Comparison of ENCODE assay signal across 31 cellular contexts in genomic region chr16:82049484-82049883, GRCh38. TPM values are rescaled to one million over a fixed set of nuclear protein-coding genes. Genes with fewer than 3 reads are reported as not detected.
"Had no signal": no experiment of that assay in that cellular context is flagged by ENCODE, and none has a peak within 500 bp of the region (broad histone marks: within the 10 kb centered on the region; RNA-seq: fewer than 3 reads in every experiment).

No MANE protein-coding gene starts in this region.

- H3K27ac ChIP-seq: colonic mucosa, epithelial cell of prostate, esophagus muscularis mucosa, foreskin keratinocyte, gastroesophageal sphincter, heart left ventricle, lower lobe of right lung, neutrophil, parathyroid adenoma, psoas muscle, spleen, thyroid gland had no signal

- H3K79me2 ChIP-seq: parathyroid adenoma had no signal

- H3K9ac ChIP-seq: parathyroid adenoma had no signal

- H3K27ac Mint-ChIP-seq: dendritic cell treated with granulocyte-macrophage colony-stimulating factor and Interleukin-4, amounts not matched to agents 40 ng/mL and 50 ng/mL, for 4 days; endodermal cell; memory B cell; natural killer cell; stimulated activated naive B cell treated with anti-CD40 and anti-IgM and Interleukin-4, amounts not matched to agents 10 μg/mL and 1 μg/mL and 100 μg/mL, for 72 hours; stimulated activated naive CD8-positive, alpha-beta T cell treated with anti-CD3 and anti-CD28 coated beads, Interleukin-15, Interleukin-2, amounts not matched to agents 100 ng/mL and 50 ng/mL, for 24 hours; type B pancreatic cell had no signal

- H2AFZ ChIP-seq: parathyroid adenoma had no signal

- H3K27me3 ChIP-seq: colonic mucosa, esophagus muscularis mucosa, foreskin keratinocyte, thyroid gland had no signal

- H3K36me3 Mint-ChIP-seq: memory B cell; natural killer cell; stimulated activated naive B cell treated with anti-CD40 and anti-IgM and Interleukin-4, amounts not matched to agents 10 μg/mL and 1 μg/mL and 100 μg/mL, for 72 hours; type B pancreatic cell had no signal

- H3K4me3 Mint-ChIP-seq: central memory CD8-positive, alpha-beta T cell; dendritic cell treated with granulocyte-macrophage colony-stimulating factor and Interleukin-4, amounts not matched to agents 40 ng/mL and 50 ng/mL, for 4 days; endodermal cell; memory B cell; natural killer cell; stimulated activated naive B cell treated with anti-CD40 and anti-IgM and Interleukin-4, amounts not matched to agents 10 μg/mL and 1 μg/mL and 100 μg/mL, for 72 hours; stimulated activated naive CD8-positive, alpha-beta T cell treated with anti-CD3 and anti-CD28 coated beads, Interleukin-15, Interleukin-2, amounts not matched to agents 100 ng/mL and 50 ng/mL, for 24 hours; type B pancreatic cell had no signal

- H3K4me1 ChIP-seq: colonic mucosa, esophagus muscularis mucosa, foreskin keratinocyte, gastroesophageal sphincter, heart left ventricle, parathyroid adenoma, psoas muscle, spleen had no signal

- H3K9me3 Mint-ChIP-seq: central memory CD8-positive, alpha-beta T cell; dendritic cell treated with granulocyte-macrophage colony-stimulating factor and Interleukin-4, amounts not matched to agents 40 ng/mL and 50 ng/mL, for 4 days; endodermal cell; memory B cell; natural killer cell; stimulated activated naive B cell treated with anti-CD40 and anti-IgM and Interleukin-4, amounts not matched to agents 10 μg/mL and 1 μg/mL and 100 μg/mL, for 72 hours; stimulated activated naive CD8-positive, alpha-beta T cell treated with anti-CD3 and anti-CD28 coated beads, Interleukin-15, Interleukin-2, amounts not matched to agents 100 ng/mL and 50 ng/mL, for 24 hours; type B pancreatic cell had no signal

- H3K4me1 Mint-ChIP-seq: central memory CD8-positive, alpha-beta T cell; memory B cell; natural killer cell; stimulated activated naive B cell treated with anti-CD40 and anti-IgM and Interleukin-4, amounts not matched to agents 10 μg/mL and 1 μg/mL and 100 μg/mL, for 72 hours had no signal

- H3K9me3 ChIP-seq: colonic mucosa, esophagus muscularis mucosa, gastroesophageal sphincter, heart left ventricle, lower lobe of right lung, neutrophil, psoas muscle, spleen, thyroid gland had no signal

- H3K4me3 ChIP-seq: colonic mucosa, esophagus muscularis mucosa, gastroesophageal sphincter, heart left ventricle, lower lobe of right lung, psoas muscle, skin epidermis, spleen, thyroid gland had no signal

- ATAC-seq: foreskin keratinocyte; gastroesophageal sphincter; heart left ventricle; left ventricle myocardium superior; lower lobe of right lung; natural killer cell; psoas muscle; right cardiac atrium; stimulated activated naive B cell treated with anti-CD40 and anti-IgM and Interleukin-4, amounts not matched to agents 10 μg/mL and 1 μg/mL and 100 μg/mL, for 72 hours had no signal

- DNase-seq: colonic mucosa; effector CD8-positive, alpha-beta T cell; endodermal cell; foreskin keratinocyte; heart left ventricle; hippocampal formation; kidney glomerular epithelial cell; left ventricle myocardium superior; lower lobe of right lung; natural killer cell; psoas muscle; right cardiac atrium; spleen; stimulated activated CD4-positive, alpha-beta T cell treated with anti-CD3 and anti-CD28 coated beads, Interleukin-2, amount 100 ng/mL, for 48 hours; stimulated activated naive B cell treated with anti-CD40 and anti-IgM and Interleukin-4, amounts not matched to agents 10 μg/mL and 1 μg/mL and 100 μg/mL, for 72 hours; thyroid gland had no signal

- FAIRE-seq: islet of Langerhans had no signal

- H3K36me3 ChIP-seq: colonic mucosa, esophagus muscularis mucosa, gastroesophageal sphincter, heart left ventricle, lower lobe of right lung, neutrophil, spleen, thyroid gland had no signal

RNA-seq across cellular contexts. Expression of gene HSD17B2, which starts 14.4 kb away (rescaled TPM):
- total RNA-seq: chondrocyte, endodermal cell, esophagus muscularis mucosa, heart left ventricle, left ventricle myocardium superior, mononuclear cell, natural killer cell, psoas muscle, right cardiac atrium, spleen, thyroid gland had no signal
- polyA plus RNA-seq: neural cell, right cardiac atrium had no signal

RNA-seq across cellular contexts. Expression of gene SDR42E1, which starts 38.2 kb away (rescaled TPM):
- total RNA-seq: chondrocyte had no signal
